Comparison of ENCODE assay signal across 18 cellular contexts in the genomic region with DNA sequence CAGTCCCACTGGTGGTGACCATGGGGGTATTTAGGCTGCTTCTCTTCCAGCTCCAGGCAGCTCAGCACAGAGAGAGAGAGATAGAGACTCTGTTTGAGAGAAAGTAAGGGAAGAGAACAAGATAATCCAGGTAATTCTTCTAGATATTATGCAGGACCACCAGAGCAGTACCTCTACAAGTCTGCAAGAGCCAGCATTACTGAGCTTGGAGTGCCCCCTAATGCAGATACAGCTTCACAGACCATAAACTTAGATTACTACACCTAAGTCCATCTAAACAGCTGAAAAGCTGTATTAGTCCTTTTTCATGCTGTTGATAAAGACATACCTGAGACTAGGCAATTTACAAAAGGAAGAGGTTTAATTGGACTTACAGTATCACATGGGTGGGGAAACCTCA.
"Had no signal": no experiment of that assay in that cellular context is flagged by ENCODE, and none has a peak within 500 bp of the region (broad histone marks: within the 10 kb centered on the region; RNA-seq: fewer than 3 reads in every experiment).

No MANE protein-coding gene starts in this region.

- H3K9me3 ChIP-seq: colonic mucosa, lower lobe of right lung, psoas muscle had no signal

- H3K36me3 ChIP-seq: colonic mucosa, lower lobe of right lung, spleen had no signal

- H3K4me1 Mint-ChIP-seq: activated B cell treated with CpG ODN at 0.5 μM for 24 hours; activated CD4-positive, alpha-beta T cell treated with anti-CD3 and anti-CD28 coated beads, Interleukin-2, amount 10 ng/mL, durations not matched to agents 24 days and 14 days; naive thymus-derived CD4-positive, alpha-beta T cell; stimulated activated naive B cell treated with anti-CD40 and anti-IgM and Interleukin-4, amounts not matched to agents 10 μg/mL and 1 μg/mL and 100 μg/mL, for 72 hours had no signal

- H3K4me1 ChIP-seq: colonic mucosa, lower lobe of right lung, psoas muscle, spleen had no signal

- H3K4me3 ChIP-seq: colonic mucosa, lower lobe of right lung, psoas muscle, spleen had no signal

- DNase-seq: activated B cell treated with CpG ODN at 0.5 μM for 24 hours; activated CD4-positive, alpha-beta T cell treated with anti-CD3 and anti-CD28 coated beads, Interleukin-2, amount 10 ng/mL, durations not matched to agents 24 days and 14 days; activated naive CD4-positive, alpha-beta T cell treated with Interleukin-2 at 50 U/mL for 16 hours; colonic mucosa; effector CD4-positive, alpha-beta T cell; erythroblast; hypothalamus; lower lobe of right lung; naive thymus-derived CD4-positive, alpha-beta T cell; nucleus accumbens; psoas muscle; spleen; stimulated activated CD4-positive, alpha-beta T cell treated with anti-CD3 and anti-CD28 coated beads, Interleukin-1b, Interleukin-23, amount 100 ng/mL, for 48 hours; stimulated activated naive B cell treated with anti-CD40 and anti-IgM and Interleukin-4, amounts not matched to agents 10 μg/mL and 1 μg/mL and 100 μg/mL, for 72 hours; substantia nigra; trophoblast cell had no signal

- H3K9me3 Mint-ChIP-seq: activated B cell treated with CpG ODN at 0.5 μM for 24 hours; stimulated activated naive B cell treated with anti-CD40 and anti-IgM and Interleukin-4, amounts not matched to agents 10 μg/mL and 1 μg/mL and 100 μg/mL, for 72 hours had no signal

- ATAC-seq: lower lobe of right lung; naive thymus-derived CD4-positive, alpha-beta T cell; psoas muscle; sciatic nerve; stimulated activated naive B cell treated with anti-CD40 and anti-IgM and Interleukin-4, amounts not matched to agents 10 μg/mL and 1 μg/mL and 100 μg/mL, for 72 hours had no signal

- H3K27ac ChIP-seq: colonic mucosa, lower lobe of right lung, psoas muscle, spleen had no signal

- H3K36me3 Mint-ChIP-seq: naive thymus-derived CD4-positive, alpha-beta T cell; stimulated activated naive B cell treated with anti-CD40 and anti-IgM and Interleukin-4, amounts not matched to agents 10 μg/mL and 1 μg/mL and 100 μg/mL, for 72 hours had no signal

- H3K4me3 Mint-ChIP-seq: activated B cell treated with CpG ODN at 0.5 μM for 24 hours; activated CD4-positive, alpha-beta T cell treated with anti-CD3 and anti-CD28 coated beads, Interleukin-2, amount 10 ng/mL, durations not matched to agents 24 days and 14 days; activated T-helper 1 cell treated with anti-CD3 and anti-CD28 coated beads, Interleukin-12 subunit alpha, Interleukin-12 subunit beta, Interleukin-2, Interleukin-4 antibody, amounts not matched to agents 30 ng/mL and 10 ng/mL and 1 ng/mL, durations not matched to agents 14 hours and 24 hours and 36 hours; naive thymus-derived CD4-positive, alpha-beta T cell; stimulated activated naive B cell treated with anti-CD40 and anti-IgM and Interleukin-4, amounts not matched to agents 10 μg/mL and 1 μg/mL and 100 μg/mL, for 72 hours had no signal

- H3K27me3 ChIP-seq: colonic mucosa, spleen had no signal

- H3K27me3 Mint-ChIP-seq: activated B cell treated with CpG ODN at 0.5 μM for 24 hours; activated CD4-positive, alpha-beta T cell treated with anti-CD3 and anti-CD28 coated beads, Interleukin-2, amount 10 ng/mL, durations not matched to agents 24 days and 14 days; stimulated activated naive B cell treated with anti-CD40 and anti-IgM and Interleukin-4, amounts not matched to agents 10 μg/mL and 1 μg/mL and 100 μg/mL, for 72 hours had no signal

- H3K27ac Mint-ChIP-seq: activated B cell treated with CpG ODN at 0.5 μM for 24 hours; activated CD4-positive, alpha-beta T cell treated with anti-CD3 and anti-CD28 coated beads, Interleukin-2, amount 10 ng/mL, durations not matched to agents 24 days and 14 days; activated T-helper 1 cell treated with anti-CD3 and anti-CD28 coated beads, Interleukin-12 subunit alpha, Interleukin-12 subunit beta, Interleukin-2, Interleukin-4 antibody, amounts not matched to agents 30 ng/mL and 10 ng/mL and 1 ng/mL, durations not matched to agents 14 hours and 24 hours and 36 hours; naive thymus-derived CD4-positive, alpha-beta T cell; stimulated activated naive B cell treated with anti-CD40 and anti-IgM and Interleukin-4, amounts not matched to agents 10 μg/mL and 1 μg/mL and 100 μg/mL, for 72 hours had no signal
